In the genomic region with DNA sequence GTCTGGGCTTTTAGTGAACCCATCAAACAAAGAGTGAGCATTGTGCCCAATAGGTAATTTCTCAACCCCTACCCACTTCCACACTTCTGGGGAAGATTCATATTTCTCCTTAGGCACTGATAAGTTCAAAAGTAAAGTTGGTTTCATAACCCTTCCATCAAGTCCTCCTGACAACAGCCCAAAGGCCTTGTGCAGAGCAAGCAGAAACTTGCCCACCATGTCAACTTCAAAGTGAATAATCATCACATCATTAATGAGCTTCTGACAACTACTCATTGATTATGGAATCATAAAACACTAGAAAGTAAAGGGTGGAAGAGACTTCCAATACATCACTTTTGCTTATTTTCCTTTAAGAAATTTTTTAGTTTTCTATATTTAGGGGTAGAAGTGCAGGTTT, we compare ENCODE assay signal across 25 cellular contexts.
"Had no signal": no experiment of that assay in that cellular context is flagged by ENCODE, and none has a peak within 500 bp of the region (broad histone marks: within the 10 kb centered on the region; RNA-seq: fewer than 3 reads in every experiment).

No MANE protein-coding gene starts in this region.

- H3K4me3 ChIP-seq: stomach, suprapubic skin, testis, thoracic aorta, thyroid gland, tibial artery, tibial nerve, transverse colon, upper lobe of left lung, upper lobe of right lung, uterus, vagina had no signal

- DNase-seq: stimulated activated CD4-positive, alpha-beta T cell treated with anti-CD3 and anti-CD28 coated beads, Interleukin-2, amount 100 ng/mL, for 48 hours; stimulated activated CD4-positive, alpha-beta T cell treated with anti-CD3 and anti-CD28 coated beads, Interleukin-4, amount 100 ng/mL, for 1 hour; stimulated activated CD4-positive, alpha-beta T cell treated with anti-CD3 and anti-CD28 coated beads, Interleukin-4, amount 100 ng/mL, for 24 hours; stimulated activated CD4-positive, alpha-beta T cell treated with anti-CD3 and anti-CD28 coated beads, Interleukin-4, amount 100 ng/mL, for 4 hours; stimulated activated CD8-positive, alpha-beta memory T cell treated with anti-CD3 and anti-CD28 coated beads, Interleukin-4, amount 100 ng/mL, for 48 hours; stimulated activated naive B cell treated with anti-CD40 and anti-IgM and Interleukin-4, amounts not matched to agents 10 μg/mL and 1 μg/mL and 100 μg/mL, for 72 hours; stimulated activated naive CD4-positive, alpha-beta T cell; stimulated activated naive CD4-positive, alpha-beta T cell treated with Interleukin-2 at 50 U/mL for 16 hours; stimulated activated naive CD8-positive, alpha-beta T cell treated with anti-CD3 and anti-CD28 coated beads, Interleukin-15, amount 100 ng/mL, for 72 hours; stimulated activated naive CD8-positive, alpha-beta T cell treated with anti-CD3 and anti-CD28 coated beads, Interleukin-15, Interleukin-2, amounts not matched to agents 100 U/mL and 50 U/mL, for 24 hours; stomach; substantia nigra; testis; thyroid gland; tibial artery; transverse colon; trophoblast cell; upper lobe of left lung; upper lobe of right lung; uterus had no signal

- FAIRE-seq: urothelium cell line had no signal

- H3K36me3 ChIP-seq: stomach, suprapubic skin, thoracic aorta, thyroid gland, tibial artery, tibial nerve, transverse colon, upper lobe of left lung, upper lobe of right lung, uterus, vagina had no signal

- H3K27me3 ChIP-seq: stomach, suprapubic skin, testis, thyroid gland, tibial artery, tibial nerve, transverse colon, upper lobe of left lung, upper lobe of right lung, uterus, vagina had no signal
